ENCODE assay signal across 1 cellular context in the genomic region with DNA sequence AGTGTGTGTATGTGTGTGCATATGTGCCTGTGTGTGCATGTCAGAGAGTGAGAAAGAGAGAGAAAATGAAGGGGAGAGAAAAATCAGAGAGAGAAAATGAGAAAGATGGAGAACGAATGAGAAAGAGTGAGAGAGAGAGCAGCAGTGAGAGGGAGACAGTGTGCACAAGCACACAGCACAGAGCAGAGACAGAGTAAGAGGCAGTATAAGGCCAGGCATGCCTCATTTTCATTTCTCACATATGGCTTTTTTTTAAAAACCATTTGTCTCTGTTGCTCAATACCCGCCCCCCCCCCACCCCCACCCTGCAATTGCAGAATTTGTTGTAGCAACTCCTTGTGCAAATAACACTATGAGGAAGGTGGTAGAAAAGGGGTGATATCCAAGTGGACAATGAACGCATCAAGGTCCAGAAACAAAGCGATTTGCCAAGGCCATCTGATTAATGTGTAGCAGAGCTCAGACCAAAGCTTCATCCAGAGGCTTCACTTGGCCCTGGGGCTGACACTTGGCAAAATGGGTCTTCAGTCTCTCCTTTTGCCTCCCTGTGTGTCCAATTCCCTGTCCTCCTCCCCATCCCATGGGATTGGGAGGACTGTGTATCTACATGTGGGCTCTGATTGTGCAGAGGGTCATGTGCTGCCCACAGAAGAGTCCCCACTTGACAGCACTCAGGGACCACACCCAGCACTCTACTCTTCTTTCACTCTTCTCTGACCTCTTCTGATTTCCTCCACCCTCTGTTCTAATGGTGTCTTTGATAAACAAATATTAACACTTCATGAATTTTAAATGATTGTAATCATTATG.
TF ChIP-seq lines count a peak whose summit lies in the region.

No MANE protein-coding gene starts in this region.

TF ChIP-seq in HEK293T, 16 proteins besides CTCF, POLR2A, EP300 and RAD21:
- no peak for TF ChIP-seq BHLHE40 (IDR thresholded peaks at IDR 0.05; ENCODE audit: borderline replicate concordance)
- TF ChIP-seq CTBP1 (IDR thresholded peaks at IDR 0.05; ENCODE audit: borderline replicate concordance) = no peak
- no peak for TF ChIP-seq SP1 (IDR thresholded peaks at IDR 0.05)
- TF ChIP-seq LEF1 (IDR thresholded peaks at IDR 0.05; ENCODE audit: borderline replicate concordance) = no peak
- TF ChIP-seq HDGF (IDR thresholded peaks at IDR 0.05; ENCODE audit: borderline replicate concordance) = no peak
- no peak for TF ChIP-seq ZNF384 (IDR thresholded peaks at IDR 0.05)
- no peak for TF ChIP-seq ELF4 (IDR thresholded peaks at IDR 0.05)
- TF ChIP-seq NFRKB (IDR thresholded peaks at IDR 0.05) = no peak
- no peak for TF ChIP-seq FOXK2 (IDR thresholded peaks at IDR 0.05)
- TF ChIP-seq FOXA1 (IDR thresholded peaks at IDR 0.05) = no peak
- no peak for TF ChIP-seq SUZ12 (IDR thresholded peaks at IDR 0.05)
- no peak for TF ChIP-seq TARDBP (IDR thresholded peaks at IDR 0.05)
- no peak for TF ChIP-seq ARNT (IDR thresholded peaks at IDR 0.05)
- TF ChIP-seq, protein P1, sequence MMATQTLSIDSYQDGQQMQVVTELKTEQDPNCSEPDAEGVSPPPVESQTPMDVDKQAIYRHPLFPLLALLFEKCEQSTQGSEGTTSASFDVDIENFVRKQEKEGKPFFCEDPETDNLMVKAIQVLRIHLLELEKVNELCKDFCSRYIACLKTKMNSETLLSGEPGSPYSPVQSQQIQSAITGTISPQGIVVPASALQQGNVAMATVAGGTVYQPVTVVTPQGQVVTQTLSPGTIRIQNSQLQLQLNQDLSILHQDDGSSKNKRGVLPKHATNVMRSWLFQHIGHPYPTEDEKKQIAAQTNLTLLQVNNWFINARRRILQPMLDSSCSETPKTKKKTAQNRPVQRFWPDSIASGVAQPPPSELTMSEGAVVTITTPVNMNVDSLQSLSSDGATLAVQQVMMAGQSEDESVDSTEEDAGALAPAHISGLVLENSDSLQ (IDR thresholded peaks at IDR 0.05) = no peak
- TF ChIP-seq FOXM1 (IDR thresholded peaks at IDR 0.05; ENCODE audit: borderline replicate concordance) = no peak
- TF ChIP-seq L3MBTL2 (conservative IDR thresholded peaks at IDR 0.05) = no peak
